Comparison of ENCODE assay signal across 7 cellular contexts in genomic region chr19:45613926-45614725, GRCh38. TPM values are rescaled to one million over a fixed set of nuclear protein-coding genes. Genes with fewer than 3 reads are reported as not detected.
DNase-seq lines count a peak whose midpoint lies in the region; ATAC-seq, FAIRE-seq and TF ChIP-seq lines count a peak whose summit lies in the region.

No MANE protein-coding gene starts in this region.

- CTCF ChIA-PET in activated CD4-positive, alpha-beta memory T cell treated with anti-CD3 and anti-CD28 coated beads, Interleukin-2, amount 10 ng/mL, durations not matched to agents 7 days and 5 days (lab: Charles Lee): interaction anchor here (0.5 to 3.5 kb wide), 11 partner anchors 9 to 157 kb away, joined by 3 to 41 read pairs (median 5); partner anchors contain the start of genes EML2, QPCTL and SNRPD2

- H3K27ac Mint-ChIP-seq in activated CD4-positive, alpha-beta memory T cell treated with anti-CD3 and anti-CD28 coated beads, Interleukin-2, amount 10 ng/mL, durations not matched to agents 7 days and 5 days: peak overlapping the region; percentile 90

- DNase-seq in GM18507 (ENCODE audit: extremely low spot score, insufficient read length, low read depth) (peak; percentile 59), HT-29 (ENCODE audit: low spot score) (peak; percentile 97), foreskin fibroblast (peak; percentile 81 to 91)
- DNase-seq in activated CD4-positive, alpha-beta memory T cell treated with anti-CD3 and anti-CD28 coated beads, Interleukin-2, amount 10 ng/mL, durations not matched to agents 7 days and 5 days: peak; percentile 64
- DNase-seq in stimulated activated CD4-positive, alpha-beta T cell treated with anti-CD3 and anti-CD28 coated beads, Interleukin-4, amount 100 ng/mL, for 24 hours: peak; percentile 60

- POLR2A ChIA-PET in activated CD4-positive, alpha-beta memory T cell treated with anti-CD3 and anti-CD28 coated beads, Interleukin-2, amount 10 ng/mL, durations not matched to agents 7 days and 5 days (lab: Charles Lee): interaction anchor here (1.4 to 8.0 kb wide), 3 partner anchors 27 to 78 kb away, joined by 5 to 85 read pairs (median 15); partner anchors contain the start of genes EML2, OPA3, QPCTL and SNRPD2

- H3K27me3 Mint-ChIP-seq in activated CD4-positive, alpha-beta memory T cell treated with anti-CD3 and anti-CD28 coated beads, Interleukin-2, amount 10 ng/mL, durations not matched to agents 7 days and 5 days: no peaks in the 10 kb centered on the region

- peak overlapping the region; percentile 21 for H3K4me3 Mint-ChIP-seq in activated CD4-positive, alpha-beta memory T cell treated with anti-CD3 and anti-CD28 coated beads, Interleukin-2, amount 10 ng/mL, durations not matched to agents 7 days and 5 days

- no peak for TF ChIP-seq CTCF in foreskin fibroblast (IDR thresholded peaks at IDR 0.05; ENCODE audit: low read depth, low read length)

- H3K4me3 ChIP-seq in foreskin fibroblast (ENCODE audit: low read depth in 1 of 2, low read length in 2 of 2): no peak overlapping the region

- peaks cover 1% of the 10 kb centered on the region for H3K9me3 Mint-ChIP-seq in activated CD4-positive, alpha-beta memory T cell treated with anti-CD3 and anti-CD28 coated beads, Interleukin-2, amount 10 ng/mL, durations not matched to agents 7 days and 5 days

- H3K36me3 Mint-ChIP-seq in activated CD4-positive, alpha-beta memory T cell treated with anti-CD3 and anti-CD28 coated beads, Interleukin-2, amount 10 ng/mL, durations not matched to agents 7 days and 5 days (ENCODE audit: low read depth): peaks cover 72% of the 10 kb centered on the region

- H3K4me1 Mint-ChIP-seq in activated CD4-positive, alpha-beta memory T cell treated with anti-CD3 and anti-CD28 coated beads, Interleukin-2, amount 10 ng/mL, durations not matched to agents 7 days and 5 days: peaks cover 28% of the 10 kb centered on the region

- ATAC-seq in GM21786 (IDR thresholded peaks at IDR 0.05; ENCODE audit: unreplicated experiment): no peak
- ATAC-seq in HG02852 (IDR thresholded peaks at IDR 0.05; ENCODE audit: unreplicated experiment): no peak

- peak; percentile 80 for FAIRE-seq in GM18507 (lab: Jason Lieb, UNC)

RNA-seq across cellular contexts. Expression of gene GPR4, which starts 12.1 kb away (rescaled TPM):
- not detected in 2 replicates for total RNA-seq in HT-29 (2014; rRNA removed; shearing (Covaris generic))
- total RNA-seq in activated CD4-positive, alpha-beta memory T cell treated with anti-CD3 and anti-CD28 coated beads, Interleukin-2, amount 10 ng/mL, durations not matched to agents 7 days and 5 days: not detected

RNA-seq across cellular contexts. Expression of gene EML2, which starts 25.1 kb away (rescaled TPM):
- 38.2 and 39.5 TPM in 2 replicates for total RNA-seq in HT-29 (2014; rRNA removed; shearing (Covaris generic))
- total RNA-seq in activated CD4-positive, alpha-beta memory T cell treated with anti-CD3 and anti-CD28 coated beads, Interleukin-2, amount 10 ng/mL, durations not matched to agents 7 days and 5 days: 100 to 1,000 TPM; 136 to 146 TPM

RNA-seq across cellular contexts. Expression of gene OPA3, which starts 29.5 kb away (rescaled TPM):
- 20.5 and 23.0 TPM in 2 replicates for total RNA-seq in HT-29 (2014; rRNA removed; shearing (Covaris generic))
- 10 to 100 TPM; 12.0 to 12.9 TPM for total RNA-seq in activated CD4-positive, alpha-beta memory T cell treated with anti-CD3 and anti-CD28 coated beads, Interleukin-2, amount 10 ng/mL, durations not matched to agents 7 days and 5 days

RNA-seq across cellular contexts. Expression of gene GIPR, which starts 53.9 kb away (rescaled TPM):
- 4.3 and 5.1 TPM in 2 replicates for total RNA-seq in HT-29 (2014; rRNA removed; shearing (Covaris generic))
- 10 to 100 TPM; 11.4 to 12.3 TPM for total RNA-seq in activated CD4-positive, alpha-beta memory T cell treated with anti-CD3 and anti-CD28 coated beads, Interleukin-2, amount 10 ng/mL, durations not matched to agents 7 days and 5 days
